ENCODE assay signal across 1 cellular context in the genomic region with DNA sequence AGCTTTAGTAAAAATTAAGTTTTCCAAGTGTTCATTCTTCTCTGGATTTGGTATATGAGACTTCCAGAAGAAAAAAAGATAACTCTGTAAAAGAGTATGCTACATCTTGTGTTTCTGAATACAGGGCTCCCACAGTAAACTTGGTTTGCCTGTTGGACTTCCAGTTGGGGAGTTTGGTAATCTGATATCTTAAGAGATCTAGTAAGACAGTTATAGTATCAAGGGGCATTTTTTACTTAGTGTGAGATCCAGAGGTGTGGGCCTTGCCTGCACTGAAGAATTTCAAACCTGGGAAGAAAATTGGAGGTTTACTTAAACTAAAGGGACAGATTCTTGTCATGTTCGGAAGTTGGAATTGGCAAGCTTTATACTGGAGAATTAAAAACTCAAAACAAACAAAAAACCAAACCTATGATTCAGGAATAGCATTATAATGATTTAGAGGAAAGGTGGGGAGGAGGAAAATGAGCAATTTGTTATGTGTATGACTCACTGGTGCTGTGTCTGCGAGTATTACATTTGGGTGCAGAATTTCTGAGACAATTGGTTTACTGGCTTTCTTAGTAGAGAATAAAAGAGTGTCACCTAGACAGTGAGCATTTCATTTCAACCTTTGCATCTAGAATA.
A peak's percentile ranks its signal among the peaks of the same experiment; 100 is the strongest.
TF ChIP-seq lines count a peak whose summit lies in the region.

No MANE protein-coding gene starts in this region.

TF ChIP-seq in HCT116, 20 proteins besides CTCF, POLR2A, EP300 and RAD21 (continued from another document):
- TF ChIP-seq SP1 (IDR thresholded peaks at IDR 0.05; ENCODE audit: low read depth) (peak; percentile 48), ZNF274 (IDR thresholded peaks at IDR 0.05; ENCODE audit: low read depth, low read length) (no peak)
- TF ChIP-seq, protein P1, sequence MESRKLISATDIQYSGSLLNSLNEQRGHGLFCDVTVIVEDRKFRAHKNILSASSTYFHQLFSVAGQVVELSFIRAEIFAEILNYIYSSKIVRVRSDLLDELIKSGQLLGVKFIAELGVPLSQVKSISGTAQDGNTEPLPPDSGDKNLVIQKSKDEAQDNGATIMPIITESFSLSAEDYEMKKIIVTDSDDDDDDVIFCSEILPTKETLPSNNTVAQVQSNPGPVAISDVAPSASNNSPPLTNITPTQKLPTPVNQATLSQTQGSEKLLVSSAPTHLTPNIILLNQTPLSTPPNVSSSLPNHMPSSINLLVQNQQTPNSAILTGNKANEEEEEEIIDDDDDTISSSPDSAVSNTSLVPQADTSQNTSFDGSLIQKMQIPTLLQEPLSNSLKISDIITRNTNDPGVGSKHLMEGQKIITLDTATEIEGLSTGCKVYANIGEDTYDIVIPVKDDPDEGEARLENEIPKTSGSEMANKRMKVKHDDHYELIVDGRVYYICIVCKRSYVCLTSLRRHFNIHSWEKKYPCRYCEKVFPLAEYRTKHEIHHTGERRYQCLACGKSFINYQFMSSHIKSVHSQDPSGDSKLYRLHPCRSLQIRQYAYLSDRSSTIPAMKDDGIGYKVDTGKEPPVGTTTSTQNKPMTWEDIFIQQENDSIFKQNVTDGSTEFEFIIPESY (IDR thresholded peaks at IDR 0.05; ENCODE audit: extremely low read depth, insufficient replicate concordance, low read length): no peak
- TF ChIP-seq, protein P2, sequence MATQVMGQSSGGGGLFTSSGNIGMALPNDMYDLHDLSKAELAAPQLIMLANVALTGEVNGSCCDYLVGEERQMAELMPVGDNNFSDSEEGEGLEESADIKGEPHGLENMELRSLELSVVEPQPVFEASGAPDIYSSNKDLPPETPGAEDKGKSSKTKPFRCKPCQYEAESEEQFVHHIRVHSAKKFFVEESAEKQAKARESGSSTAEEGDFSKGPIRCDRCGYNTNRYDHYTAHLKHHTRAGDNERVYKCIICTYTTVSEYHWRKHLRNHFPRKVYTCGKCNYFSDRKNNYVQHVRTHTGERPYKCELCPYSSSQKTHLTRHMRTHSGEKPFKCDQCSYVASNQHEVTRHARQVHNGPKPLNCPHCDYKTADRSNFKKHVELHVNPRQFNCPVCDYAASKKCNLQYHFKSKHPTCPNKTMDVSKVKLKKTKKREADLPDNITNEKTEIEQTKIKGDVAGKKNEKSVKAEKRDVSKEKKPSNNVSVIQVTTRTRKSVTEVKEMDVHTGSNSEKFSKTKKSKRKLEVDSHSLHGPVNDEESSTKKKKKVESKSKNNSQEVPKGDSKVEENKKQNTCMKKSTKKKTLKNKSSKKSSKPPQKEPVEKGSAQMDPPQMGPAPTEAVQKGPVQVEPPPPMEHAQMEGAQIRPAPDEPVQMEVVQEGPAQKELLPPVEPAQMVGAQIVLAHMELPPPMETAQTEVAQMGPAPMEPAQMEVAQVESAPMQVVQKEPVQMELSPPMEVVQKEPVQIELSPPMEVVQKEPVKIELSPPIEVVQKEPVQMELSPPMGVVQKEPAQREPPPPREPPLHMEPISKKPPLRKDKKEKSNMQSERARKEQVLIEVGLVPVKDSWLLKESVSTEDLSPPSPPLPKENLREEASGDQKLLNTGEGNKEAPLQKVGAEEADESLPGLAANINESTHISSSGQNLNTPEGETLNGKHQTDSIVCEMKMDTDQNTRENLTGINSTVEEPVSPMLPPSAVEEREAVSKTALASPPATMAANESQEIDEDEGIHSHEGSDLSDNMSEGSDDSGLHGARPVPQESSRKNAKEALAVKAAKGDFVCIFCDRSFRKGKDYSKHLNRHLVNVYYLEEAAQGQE (IDR thresholded peaks at IDR 0.05; ENCODE audit: low read depth): no peak
